27 cellular contexts compared by ENCODE assay signal in genomic region chr2:53275743-53276142, GRCh38.
"Had no signal": no experiment of that assay in that cellular context is flagged by ENCODE, and none has a peak within 500 bp of the region (broad histone marks: within the 10 kb centered on the region; RNA-seq: fewer than 3 reads in every experiment).

No MANE protein-coding gene starts in this region.

- H3K27ac ChIP-seq: body of pancreas, cardiac muscle cell, epithelial cell of prostate, hepatocyte, sigmoid colon, testis, uterus, VCaP had no signal

- H3K4me3 ChIP-seq: body of pancreas, cardiac muscle cell, hepatocyte, lung, sigmoid colon, testis, uterus had no signal

- H3K9me3 ChIP-seq: body of pancreas, sigmoid colon, testis, uterus had no signal

- DNase-seq: activated CD4-positive, alpha-beta T cell treated with anti-CD3 and anti-CD28 coated beads, Interleukin-2, amount 10 ng/mL, durations not matched to agents 7 days and 5 days; activated CD4-positive, CD25-positive, alpha-beta regulatory T cell treated with anti-CD3 and anti-CD28 coated beads, Interleukin-2, amount 50 U/mL, for 72 hours; activated CD8-positive, alpha-beta memory T cell treated with anti-CD3 and anti-CD28 coated beads, Interleukin-2, amount 10 ng/mL, durations not matched to agents 7 days and 5 days; activated CD8-positive, alpha-beta T cell treated with anti-CD3 and anti-CD28 coated beads for 36 hours; activated gamma-delta T cell; activated naive CD4-positive, alpha-beta T cell treated with anti-CD3 and anti-CD28 coated beads, Interleukin-2, amount 50 U/mL, for 16 hours; activated naive CD8-positive, alpha-beta T cell treated with anti-CD3 and anti-CD28 coated beads, Interleukin-2, amount 50 U/mL, for 24 hours; activated T-cell treated with anti-CD3 and anti-CD28 coated beads for 4 hours; body of pancreas; cortex of kidney; foreskin fibroblast; immature natural killer cell; naive thymus-derived CD8-positive, alpha-beta T cell; retina; sigmoid colon; stimulated activated CD4-positive, alpha-beta T cell treated with anti-CD3 and anti-CD28 coated beads, Interleukin-2, amount 100 ng/mL, for 48 hours; stimulated activated CD8-positive, alpha-beta memory T cell treated with anti-CD3 and anti-CD28 coated beads, Interleukin-4, amount 100 ng/mL, for 48 hours; stimulated activated naive B cell treated with anti-CD40 and anti-IgM and Interleukin-4, amounts not matched to agents 10 μg/mL and 1 μg/mL and 100 μg/mL, for 72 hours; testis; trophoblast cell; uterus had no signal

- H3K4me2 ChIP-seq: hepatocyte had no signal

- H3K79me2 ChIP-seq: hepatocyte had no signal

- H3K27me3 ChIP-seq: body of pancreas, cardiac muscle cell, hepatocyte, sigmoid colon, testis, uterus had no signal

- ATAC-seq: activated CD8-positive, alpha-beta memory T cell treated with anti-CD3 and anti-CD28 coated beads, Interleukin-2, amount 10 ng/mL, durations not matched to agents 7 days and 5 days; activated CD8-positive, alpha-beta T cell treated with anti-CD3 and anti-CD28 coated beads for 36 hours; activated naive CD8-positive, alpha-beta T cell treated with anti-CD3 and anti-CD28 coated beads, Interleukin-2, amount 50 U/mL, for 24 hours; body of pancreas; left lobe of liver; naive thymus-derived CD8-positive, alpha-beta T cell; stimulated activated naive B cell treated with anti-CD40 and anti-IgM and Interleukin-4, amounts not matched to agents 10 μg/mL and 1 μg/mL and 100 μg/mL, for 72 hours had no signal

- H2AFZ ChIP-seq: hepatocyte had no signal

- H3K4me1 ChIP-seq: sigmoid colon, testis, uterus had no signal

- H3K36me3 ChIP-seq: cardiac muscle cell, sigmoid colon, uterus had no signal
